ENCODE assay signal across 27 cellular contexts in genomic region chr19:824885-825284, GRCh38. TPM values are rescaled to one million over a fixed set of nuclear protein-coding genes. Genes with fewer than 3 reads are reported as not detected.
DNase-seq lines count a peak whose midpoint lies in the region; ATAC-seq and TF ChIP-seq lines count a peak whose summit lies in the region.
"Had no signal": no experiment of that assay in that cellular context is flagged by ENCODE, and none has a peak within 500 bp of the region (broad histone marks: within the 10 kb centered on the region; RNA-seq: fewer than 3 reads in every experiment).

No MANE protein-coding gene starts in this region.

- DNase-seq in SIG-M5 treated with dmso at 0.1 percent for 504 hours (lab: John Stamatoyannopoulos, UW; ENCODE audit: unreplicated experiment) (peak; percentile 76), SIG-M5 (lab: John Stamatoyannopoulos, UW) (no peak), NOMO-1 treated with dmso at 0.1 percent for 144 hours (lab: John Stamatoyannopoulos, UW; ENCODE audit: unreplicated experiment) (peak; percentile 66), left lung (no peak), spleen (peak; percentile 69), dorsolateral prefrontal cortex (no peak)
- DNase-seq: activated CD4-positive, alpha-beta T cell treated with anti-CD3 and anti-CD28 coated beads, Interleukin-2, amount 10 ng/mL, durations not matched to agents 24 days and 14 days; activated gamma-delta T cell treated with Interleukin-2 at 50 U/mL for 16 hours; activated T-cell treated with anti-CD3 and anti-CD28 coated beads, Interleukin-2, amount 50 U/mL, for 1 hour; CD4-positive, CD25-positive, alpha-beta regulatory T cell; DND-41; GM23248; Karpas-422; NCI-H1092 treated with DMSO at 0.1 percent for 48 hours; NCI-H2029; NCI-H526 treated with DMSO at 0.1 percent for 48 hours; stimulated activated CD4-positive, alpha-beta T cell treated with anti-CD3 and anti-CD28 coated beads, Interleukin-15, amount 100 ng/mL, for 24 hours; stimulated activated naive CD4-positive, alpha-beta T cell; WERI-Rb-1 had no signal

- H3K27me3 ChIP-seq in left lung, result peaks cover 18 to 50% of the 10 kb centered on the region in 2 donors
- H3K27me3 ChIP-seq in spleen (replicated peaks in 1 of 7), result peaks cover 0 to 55% (median 31%) of the 10 kb centered on the region in 7 donors
- peaks cover 0 to 35% (median 11%) of the 10 kb centered on the region in 45 donors for H3K27me3 ChIP-seq in dorsolateral prefrontal cortex

- WGBS in spleen, 5 donors, result 46 to 71% (median 57%) methylated on average over 14 to 15 of the region's 15 CpGs

- intact Hi-C loops in left lung (cut with DNase I) (no loop called here), spleen (cut with DNase I; ENCODE audit: low total_unique reads) (no loop called here), dorsolateral prefrontal cortex (cut with DNase I) (no loop called here)

- no peaks in the 10 kb centered on the region for H3K9me3 ChIP-seq in left lung
- no peaks in the 10 kb centered on the region for H3K9me3 ChIP-seq in spleen
- H3K9me3 ChIP-seq: suprapubic skin had no signal

- no peak overlapping the region for H3K4me3 ChIP-seq in left lung
- H3K4me3 ChIP-seq in spleen, result no peak overlapping the region
- H3K4me3 ChIP-seq in dorsolateral prefrontal cortex, result no peak overlapping the region
- H3K4me3 ChIP-seq: GM23248, suprapubic skin had no signal

- no peak for TF ChIP-seq CTCF in left lung (IDR thresholded peaks at IDR 0.05)
- TF ChIP-seq CTCF in spleen (IDR thresholded peaks at IDR 0.05 in 8 of 11, conservative IDR thresholded peaks at IDR 0.05 in 3 of 11), result no peak
- TF ChIP-seq CTCF in dorsolateral prefrontal cortex (IDR thresholded peaks at IDR 0.05 in 54 of 56, conservative IDR thresholded peaks at IDR 0.05 in 2 of 56; ENCODE audit: low read depth in 1 of 56, partially characterized antibody in 56 of 56), result no peak

- ATAC-seq in left lung, result peak; percentile 43
- ATAC-seq in GM18909 (IDR thresholded peaks at IDR 0.05; ENCODE audit: poor library complexity, unreplicated experiment), result no peak
- ATAC-seq in GM19452 (IDR thresholded peaks at IDR 0.05; ENCODE audit: unreplicated experiment), result no peak
- ATAC-seq: SK-N-SH treated with all-trans-retinoic acid at 6 μM for 48 hours had no signal

- no peak for TF ChIP-seq POLR2A in spleen (IDR thresholded peaks at IDR 0.05)

- H3K27ac ChIP-seq in left lung (no peak overlapping the region), spleen (no peak overlapping the region), dorsolateral prefrontal cortex (no peak overlapping the region)
- H3K27ac ChIP-seq: 22Rv1, GM23248, suprapubic skin, WERI-Rb-1 had no signal

- peaks cover 3 to 73% of the 10 kb centered on the region in 2 donors for H3K4me1 ChIP-seq in left lung
- peaks cover 0 to 71% (median 32%) of the 10 kb centered on the region in 6 donors for H3K4me1 ChIP-seq in spleen

- H3K36me3 ChIP-seq in left lung (no peaks in the 10 kb centered on the region), spleen (no peaks in the 10 kb centered on the region)
- H3K36me3 ChIP-seq: suprapubic skin, WERI-Rb-1 had no signal

RNA-seq across cellular contexts. Expression of gene AZU1, which starts 2.8 kb away (rescaled TPM):
- 1 to 10 TPM; 1.3 TPM for total RNA-seq in left lung
- total RNA-seq in spleen, result 10 to 100 TPM in 3 of 7 donors, 1 to 10 TPM in 4; 3.1 to 69.7 (median 9.6) TPM
- 1 to 10 TPM; 1.7 to 7.6 (median 4.2) TPM for polyA plus RNA-seq in spleen
- total RNA-seq in dorsolateral prefrontal cortex, result 1 to 10 TPM in 59 of 120 experiments, under 1 TPM in 48, not detected in 13; 0.28 to 6.9 (median 1.1) TPM
- total RNA-seq: activated CD4-positive, alpha-beta T cell treated with anti-CD3 and anti-CD28 coated beads, Interleukin-2, amount 10 ng/mL, durations not matched to agents 24 days and 14 days; activated CD8-positive, alpha-beta memory T cell treated with anti-CD3 and anti-CD28 coated beads for 36 hours; GM23248; T-helper 2 cell treated with Interferon-gamma antibody and Interleukin-4, amounts not matched to agents 100 ng/mL and 5 ng/mL, for 36 hours had no signal
- polyA plus RNA-seq: CD4-positive, CD25-positive, alpha-beta regulatory T cell; GM23248 had no signal

RNA-seq across cellular contexts. Expression of gene PLPPR3, which starts 3.1 kb away (rescaled TPM):
- 1 to 10 TPM; 1.6 to 1.9 TPM for total RNA-seq in left lung
- under 1 TPM in 5 of 7 donors, not detected in 2; 0.27 to 0.79 (median 0.43) TPM for total RNA-seq in spleen
- polyA plus RNA-seq in spleen, result under 1 TPM in 1 of 3 donors, not detected in 2; 0.03 TPM
- 10 to 100 TPM in 118 of 120 experiments, 1 to 10 TPM in 2; 7.9 to 52.2 (median 26.6) TPM for total RNA-seq in dorsolateral prefrontal cortex
- total RNA-seq: activated CD4-positive, alpha-beta T cell treated with anti-CD3 and anti-CD28 coated beads, Interleukin-2, amount 10 ng/mL, durations not matched to agents 24 days and 14 days; activated CD8-positive, alpha-beta memory T cell treated with anti-CD3 and anti-CD28 coated beads for 36 hours; CD4-positive, CD25-positive, alpha-beta regulatory T cell; suprapubic skin; T-helper 2 cell treated with Interferon-gamma antibody and Interleukin-4, amounts not matched to agents 100 ng/mL and 5 ng/mL, for 36 hours had no signal
- polyA plus RNA-seq: CD4-positive, CD25-positive, alpha-beta regulatory T cell; GM23248; liver had no signal

RNA-seq across cellular contexts. Expression of gene PRTN3, which starts 15.9 kb away (rescaled TPM):
- under 1 TPM; 0.55 to 0.58 TPM for total RNA-seq in left lung
- 100 to 1,000 TPM in 1 of 7 donors, 10 to 100 TPM in 3, 1 to 10 TPM in 3; 2.8 to 168 (median 11.7) TPM for total RNA-seq in spleen
- polyA plus RNA-seq in spleen, result 1 to 10 TPM in 2 of 3 donors, under 1 TPM in 1; 0.89 to 3.3 (median 1.3) TPM
- total RNA-seq in dorsolateral prefrontal cortex, result 1 to 10 TPM in 47 of 120 experiments, under 1 TPM in 37, not detected in 36; 0.46 to 9.3 (median 1.0) TPM
- total RNA-seq: activated CD4-positive, alpha-beta T cell treated with anti-CD3 and anti-CD28 coated beads, Interleukin-2, amount 10 ng/mL, durations not matched to agents 24 days and 14 days; activated CD8-positive, alpha-beta memory T cell treated with anti-CD3 and anti-CD28 coated beads for 36 hours; CD4-positive, CD25-positive, alpha-beta regulatory T cell; GM23248; suprapubic skin; T-helper 2 cell treated with Interferon-gamma antibody and Interleukin-4, amounts not matched to agents 100 ng/mL and 5 ng/mL, for 36 hours had no signal
- polyA plus RNA-seq: CD4-positive, CD25-positive, alpha-beta regulatory T cell; GM23248 had no signal

RNA-seq across cellular contexts. Expression of gene ELANE, which starts 27.2 kb away (rescaled TPM):
- total RNA-seq in left lung (1 to 10 TPM in 1 of 2 donors, under 1 TPM in 1; 0.89 to 1.3 TPM), spleen (100 to 1,000 TPM in 1 of 7 donors, 10 to 100 TPM in 4, 1 to 10 TPM in 2; 3.9 to 137 (median 17.0) TPM), dorsolateral prefrontal cortex (1 to 10 TPM in 13 of 120 experiments, under 1 TPM in 14, not detected in 93; 0.47 to 5.3 (median 1.00) TPM)
- 1 to 10 TPM; 2.8 to 6.7 (median 5.4) TPM for polyA plus RNA-seq in spleen
- total RNA-seq: activated CD4-positive, alpha-beta T cell treated with anti-CD3 and anti-CD28 coated beads, Interleukin-2, amount 10 ng/mL, durations not matched to agents 24 days and 14 days; activated CD8-positive, alpha-beta memory T cell treated with anti-CD3 and anti-CD28 coated beads for 36 hours; CD4-positive, CD25-positive, alpha-beta regulatory T cell; GM23248; T-helper 2 cell treated with Interferon-gamma antibody and Interleukin-4, amounts not matched to agents 100 ng/mL and 5 ng/mL, for 36 hours had no signal
- polyA plus RNA-seq: CD4-positive, CD25-positive, alpha-beta regulatory T cell had no signal

RNA-seq across cellular contexts. Expression of gene PTBP1, which starts 27.6 kb away (rescaled TPM):
- total RNA-seq in left lung (100 to 1,000 TPM; 236 to 354 TPM), spleen (100 to 1,000 TPM; 147 to 305 (median 247) TPM), dorsolateral prefrontal cortex (100 to 1,000 TPM in 11 of 120 experiments, 10 to 100 TPM in 109; 40.5 to 125 (median 72.0) TPM)
- 100 to 1,000 TPM in 1 of 3 donors, 10 to 100 TPM in 2; 89.9 to 130 (median 98.6) TPM for polyA plus RNA-seq in spleen

Comparison
In these comparisons a context has a peak if more than half of its experiments do, and no peak if none do; other contexts are left out.
1. DNase-seq: peak in SIG-M5 treated with dmso at 0.1 percent for 504 hours (single experiment), NOMO-1 treated with dmso at 0.1 percent for 144 hours (single experiment) and spleen (single experiment); none in SIG-M5 (single experiment), left lung (0 of 2) and dorsolateral prefrontal cortex (0 of 10).